Comparison of ENCODE assay signal across 8 cellular contexts in the genomic region with DNA sequence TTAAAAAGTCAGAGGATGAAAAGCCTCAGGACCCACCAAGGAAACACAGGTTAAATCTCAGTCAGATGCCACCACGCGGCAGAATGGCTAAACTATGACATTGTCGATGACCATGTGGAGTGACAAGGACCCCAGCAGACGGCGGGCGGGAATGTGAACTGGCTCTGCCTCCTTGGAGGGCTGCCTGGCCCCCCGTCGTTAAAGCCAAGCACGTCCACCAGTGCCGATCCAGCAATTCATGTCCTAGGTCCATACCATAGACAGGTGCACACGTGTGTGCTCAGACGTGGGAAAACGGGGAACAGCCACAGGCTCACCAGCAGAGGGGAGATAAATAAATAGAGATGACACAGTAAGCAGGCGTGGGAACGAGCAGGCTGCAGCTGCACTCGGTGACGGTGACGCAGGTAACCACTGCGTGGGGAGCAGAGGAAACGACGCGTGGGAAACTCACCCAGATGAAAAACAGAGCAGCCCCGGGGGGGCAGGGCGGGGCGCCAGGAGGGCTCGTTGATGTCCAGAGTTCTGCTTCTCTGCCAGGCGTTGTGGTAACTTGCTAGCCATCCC.
DNase-seq lines count a peak whose midpoint lies in the region; ATAC-seq lines count a peak whose summit lies in the region.

No MANE protein-coding gene starts in this region.

- no peak for ATAC-seq in HG03135 (IDR thresholded peaks at IDR 0.05; ENCODE audit: unreplicated experiment)
- no peak for ATAC-seq in GM18873 (IDR thresholded peaks at IDR 0.05; ENCODE audit: low FRiP score, unreplicated experiment)

- DNase-seq in NCI-H345 (lab: John Stamatoyannopoulos, UW), result peak; percentile 25
- DNase-seq in NCI-H345 treated with DMSO at 0.1 percent for 48 hours (lab: John Stamatoyannopoulos, UW; ENCODE audit: unreplicated experiment), result no peak
- peak; percentile 85 for DNase-seq in activated CD4-positive, alpha-beta T cell treated with anti-CD3 and anti-CD28 coated beads for 48 hours
- DNase-seq in effector CD4-positive, alpha-beta T cell, result peak; percentile 89
- peak; percentile 76 to 79 (median 79) for DNase-seq in stimulated activated CD4-positive, alpha-beta T cell treated with anti-CD3 and anti-CD28 coated beads, TNF-alpha, amount 100 ng/mL, for 24 hours (ENCODE audit: low read depth in 3 of 3)
- DNase-seq in Kasumi-1 (lab: John Stamatoyannopoulos, UW), result no peak

Comparison
In these comparisons a context has a peak if more than half of its experiments do, and no peak if none do; other contexts are left out.
1. DNase-seq: peak in NCI-H345 (single experiment), activated CD4-positive, alpha-beta T cell treated with anti-CD3 and anti-CD28 coated beads for 48 hours (single experiment), effector CD4-positive, alpha-beta T cell (single experiment) and stimulated activated CD4-positive, alpha-beta T cell treated with anti-CD3 and anti-CD28 coated beads, TNF-alpha, amount 100 ng/mL, for 24 hours (3 of 3); none in NCI-H345 treated with DMSO at 0.1 percent for 48 hours (single experiment) and Kasumi-1 (0 of 2).